ENCODE assay signal across 1 cellular context in the genomic region with DNA sequence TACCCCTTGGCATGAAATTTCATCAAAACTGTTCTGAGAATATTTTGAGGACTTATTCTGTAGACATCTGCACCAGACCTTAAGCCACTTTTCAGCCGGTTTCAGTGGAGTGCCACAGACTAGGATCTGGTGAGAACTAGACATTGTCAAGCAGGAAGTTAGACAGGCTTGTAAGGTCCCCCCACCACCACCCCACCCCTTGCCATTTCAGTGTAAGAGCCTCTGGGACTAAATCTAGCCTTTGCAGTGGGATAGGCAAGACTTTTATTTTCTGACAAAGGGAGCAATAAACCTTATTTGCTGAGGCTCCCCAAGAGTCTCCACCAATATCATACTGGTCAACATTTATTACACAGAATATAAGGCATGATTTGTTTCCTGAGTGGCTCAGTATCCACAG.
TF ChIP-seq lines count a peak whose summit lies in the region.

No MANE protein-coding gene starts in this region.

TF ChIP-seq in GM23338, 12 proteins besides CTCF, POLR2A, EP300 and RAD21 (continued from another document):
- TF ChIP-seq, protein P1, sequence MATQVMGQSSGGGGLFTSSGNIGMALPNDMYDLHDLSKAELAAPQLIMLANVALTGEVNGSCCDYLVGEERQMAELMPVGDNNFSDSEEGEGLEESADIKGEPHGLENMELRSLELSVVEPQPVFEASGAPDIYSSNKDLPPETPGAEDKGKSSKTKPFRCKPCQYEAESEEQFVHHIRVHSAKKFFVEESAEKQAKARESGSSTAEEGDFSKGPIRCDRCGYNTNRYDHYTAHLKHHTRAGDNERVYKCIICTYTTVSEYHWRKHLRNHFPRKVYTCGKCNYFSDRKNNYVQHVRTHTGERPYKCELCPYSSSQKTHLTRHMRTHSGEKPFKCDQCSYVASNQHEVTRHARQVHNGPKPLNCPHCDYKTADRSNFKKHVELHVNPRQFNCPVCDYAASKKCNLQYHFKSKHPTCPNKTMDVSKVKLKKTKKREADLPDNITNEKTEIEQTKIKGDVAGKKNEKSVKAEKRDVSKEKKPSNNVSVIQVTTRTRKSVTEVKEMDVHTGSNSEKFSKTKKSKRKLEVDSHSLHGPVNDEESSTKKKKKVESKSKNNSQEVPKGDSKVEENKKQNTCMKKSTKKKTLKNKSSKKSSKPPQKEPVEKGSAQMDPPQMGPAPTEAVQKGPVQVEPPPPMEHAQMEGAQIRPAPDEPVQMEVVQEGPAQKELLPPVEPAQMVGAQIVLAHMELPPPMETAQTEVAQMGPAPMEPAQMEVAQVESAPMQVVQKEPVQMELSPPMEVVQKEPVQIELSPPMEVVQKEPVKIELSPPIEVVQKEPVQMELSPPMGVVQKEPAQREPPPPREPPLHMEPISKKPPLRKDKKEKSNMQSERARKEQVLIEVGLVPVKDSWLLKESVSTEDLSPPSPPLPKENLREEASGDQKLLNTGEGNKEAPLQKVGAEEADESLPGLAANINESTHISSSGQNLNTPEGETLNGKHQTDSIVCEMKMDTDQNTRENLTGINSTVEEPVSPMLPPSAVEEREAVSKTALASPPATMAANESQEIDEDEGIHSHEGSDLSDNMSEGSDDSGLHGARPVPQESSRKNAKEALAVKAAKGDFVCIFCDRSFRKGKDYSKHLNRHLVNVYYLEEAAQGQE (IDR thresholded peaks at IDR 0.05; ENCODE audit: unreplicated experiment): no peak
- TF ChIP-seq, protein P2, sequence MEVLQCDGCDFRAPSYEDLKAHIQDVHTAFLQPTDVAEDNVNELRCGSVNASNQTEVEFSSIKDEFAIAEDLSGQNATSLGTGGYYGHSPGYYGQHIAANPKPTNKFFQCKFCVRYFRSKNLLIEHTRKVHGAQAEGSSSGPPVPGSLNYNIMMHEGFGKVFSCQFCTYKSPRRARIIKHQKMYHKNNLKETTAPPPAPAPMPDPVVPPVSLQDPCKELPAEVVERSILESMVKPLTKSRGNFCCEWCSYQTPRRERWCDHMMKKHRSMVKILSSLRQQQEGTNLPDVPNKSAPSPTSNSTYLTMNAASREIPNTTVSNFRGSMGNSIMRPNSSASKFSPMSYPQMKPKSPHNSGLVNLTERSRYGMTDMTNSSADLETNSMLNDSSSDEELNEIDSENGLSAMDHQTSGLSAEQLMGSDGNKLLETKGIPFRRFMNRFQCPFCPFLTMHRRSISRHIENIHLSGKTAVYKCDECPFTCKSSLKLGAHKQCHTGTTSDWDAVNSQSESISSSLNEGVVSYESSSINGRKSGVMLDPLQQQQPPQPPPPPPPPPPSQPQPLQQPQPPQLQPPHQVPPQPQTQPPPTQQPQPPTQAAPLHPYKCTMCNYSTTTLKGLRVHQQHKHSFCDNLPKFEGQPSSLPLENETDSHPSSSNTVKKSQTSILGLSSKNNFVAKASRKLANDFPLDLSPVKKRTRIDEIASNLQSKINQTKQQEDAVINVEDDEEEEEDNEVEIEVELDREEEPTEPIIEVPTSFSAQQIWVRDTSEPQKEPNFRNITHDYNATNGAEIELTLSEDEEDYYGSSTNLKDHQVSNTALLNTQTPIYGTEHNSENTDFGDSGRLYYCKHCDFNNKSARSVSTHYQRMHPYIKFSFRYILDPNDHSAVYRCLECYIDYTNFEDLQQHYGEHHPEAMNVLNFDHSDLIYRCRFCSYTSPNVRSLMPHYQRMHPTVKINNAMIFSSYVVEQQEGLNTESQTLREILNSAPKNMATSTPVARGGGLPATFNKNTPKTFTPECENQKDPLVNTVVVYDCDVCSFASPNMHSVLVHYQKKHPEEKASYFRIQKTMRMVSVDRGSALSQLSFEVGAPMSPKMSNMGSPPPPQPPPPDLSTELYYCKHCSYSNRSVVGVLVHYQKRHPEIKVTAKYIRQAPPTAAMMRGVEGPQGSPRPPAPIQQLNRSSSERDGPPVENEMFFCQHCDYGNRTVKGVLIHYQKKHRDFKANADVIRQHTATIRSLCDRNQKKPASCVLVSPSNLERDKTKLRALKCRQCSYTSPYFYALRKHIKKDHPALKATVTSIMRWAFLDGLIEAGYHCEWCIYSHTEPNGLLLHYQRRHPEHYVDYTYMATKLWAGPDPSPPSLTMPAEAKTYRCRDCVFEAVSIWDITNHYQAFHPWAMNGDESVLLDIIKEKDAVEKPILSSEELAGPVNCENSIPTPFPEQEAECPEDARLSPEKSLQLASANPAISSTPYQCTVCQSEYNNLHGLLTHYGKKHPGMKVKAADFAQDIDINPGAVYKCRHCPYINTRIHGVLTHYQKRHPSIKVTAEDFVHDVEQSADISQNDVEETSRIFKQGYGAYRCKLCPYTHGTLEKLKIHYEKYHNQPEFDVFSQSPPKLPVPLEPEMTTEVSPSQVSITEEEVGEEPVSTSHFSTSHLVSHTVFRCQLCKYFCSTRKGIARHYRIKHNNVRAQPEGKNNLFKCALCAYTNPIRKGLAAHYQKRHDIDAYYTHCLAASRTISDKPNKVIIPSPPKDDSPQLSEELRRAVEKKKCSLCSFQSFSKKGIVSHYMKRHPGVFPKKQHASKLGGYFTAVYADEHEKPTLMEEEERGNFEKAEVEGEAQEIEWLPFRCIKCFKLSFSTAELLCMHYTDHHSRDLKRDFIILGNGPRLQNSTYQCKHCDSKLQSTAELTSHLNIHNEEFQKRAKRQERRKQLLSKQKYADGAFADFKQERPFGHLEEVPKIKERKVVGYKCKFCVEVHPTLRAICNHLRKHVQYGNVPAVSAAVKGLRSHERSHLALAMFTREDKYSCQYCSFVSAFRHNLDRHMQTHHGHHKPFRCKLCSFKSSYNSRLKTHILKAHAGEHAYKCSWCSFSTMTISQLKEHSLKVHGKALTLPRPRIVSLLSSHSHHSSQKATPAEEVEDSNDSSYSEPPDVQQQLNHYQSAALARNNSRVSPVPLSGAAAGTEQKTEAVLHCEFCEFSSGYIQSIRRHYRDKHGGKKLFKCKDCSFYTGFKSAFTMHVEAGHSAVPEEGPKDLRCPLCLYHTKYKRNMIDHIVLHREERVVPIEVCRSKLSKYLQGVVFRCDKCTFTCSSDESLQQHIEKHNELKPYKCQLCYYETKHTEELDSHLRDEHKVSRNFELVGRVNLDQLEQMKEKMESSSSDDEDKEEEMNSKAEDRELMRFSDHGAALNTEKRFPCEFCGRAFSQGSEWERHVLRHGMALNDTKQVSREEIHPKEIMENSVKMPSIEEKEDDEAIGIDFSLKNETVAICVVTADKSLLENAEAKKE (CRISPR knock-in tag; IDR thresholded peaks at IDR 0.05): no peak
- TF ChIP-seq STAT1 (IDR thresholded peaks at IDR 0.05; ENCODE audit: unreplicated experiment) (no peak), EZH2 (IDR thresholded peaks at IDR 0.05; ENCODE audit: low read depth, unreplicated experiment) (no peak), POLR2AphosphoS5 (IDR thresholded peaks at IDR 0.05; ENCODE audit: low read depth) (no peak), ZNF331 (CRISPR knock-in tag; IDR thresholded peaks at IDR 0.05; ENCODE audit: low read depth) (no peak), JUNB (IDR thresholded peaks at IDR 0.05; ENCODE audit: unreplicated experiment) (no peak), NANOG (IDR thresholded peaks at IDR 0.05; ENCODE audit: borderline replicate concordance) (no peak), EZH2phosphoT487 (IDR thresholded peaks at IDR 0.05; ENCODE audit: unreplicated experiment) (no peak)
- TF ChIP-seq, protein P3, sequence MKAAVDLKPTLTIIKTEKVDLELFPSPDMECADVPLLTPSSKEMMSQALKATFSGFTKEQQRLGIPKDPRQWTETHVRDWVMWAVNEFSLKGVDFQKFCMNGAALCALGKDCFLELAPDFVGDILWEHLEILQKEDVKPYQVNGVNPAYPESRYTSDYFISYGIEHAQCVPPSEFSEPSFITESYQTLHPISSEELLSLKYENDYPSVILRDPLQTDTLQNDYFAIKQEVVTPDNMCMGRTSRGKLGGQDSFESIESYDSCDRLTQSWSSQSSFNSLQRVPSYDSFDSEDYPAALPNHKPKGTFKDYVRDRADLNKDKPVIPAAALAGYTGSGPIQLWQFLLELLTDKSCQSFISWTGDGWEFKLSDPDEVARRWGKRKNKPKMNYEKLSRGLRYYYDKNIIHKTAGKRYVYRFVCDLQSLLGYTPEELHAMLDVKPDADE (IDR thresholded peaks at IDR 0.05): no peak
